ENCODE assay signal across 22 cellular contexts in the genomic region with DNA sequence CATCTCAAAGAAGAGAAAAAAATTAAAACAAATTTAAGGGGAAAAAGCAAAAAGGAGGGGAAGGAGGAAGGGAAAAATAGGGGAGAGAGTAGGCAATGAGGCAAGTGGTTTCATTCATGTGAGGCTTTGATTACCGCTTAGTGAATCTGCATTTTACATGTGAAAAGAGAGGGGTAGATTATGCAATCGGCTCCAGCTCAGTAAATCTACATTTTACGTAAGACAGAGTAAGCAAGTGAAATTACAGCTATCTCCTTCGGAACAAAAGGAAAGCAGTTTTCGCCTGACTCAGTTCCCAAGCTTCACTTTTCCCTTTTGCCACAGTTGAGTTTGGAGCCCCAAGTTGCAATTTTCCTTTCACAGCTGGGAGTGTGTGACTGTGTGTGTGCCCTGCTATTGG. TPM values are rescaled to one million over a fixed set of nuclear protein-coding genes. Genes with fewer than 3 reads are reported as not detected.
DNase-seq lines count a peak whose midpoint lies in the region; ATAC-seq, FAIRE-seq and TF ChIP-seq lines count a peak whose summit lies in the region.
"Had no signal": no experiment of that assay in that cellular context is flagged by ENCODE, and none has a peak within 500 bp of the region (broad histone marks: within the 10 kb centered on the region; RNA-seq: fewer than 3 reads in every experiment).

No MANE protein-coding gene starts in this region.

- H3K9me3 ChIP-seq in HAP-1 (no peaks in the 10 kb centered on the region), IMR-90 (ENCODE audit: control insufficient read depth, insufficient read depth, low read length) (no peaks in the 10 kb centered on the region), H1 (ENCODE audit: insufficient read depth in 2 of 2, low read depth in 1 of 2, low read length in 1 of 2) (no peaks in the 10 kb centered on the region), mesenchymal stem cell (ENCODE audit: control insufficient read depth, low read length) (no peaks in the 10 kb centered on the region), neuronal stem cell (replicated peaks in 1 of 2; ENCODE audit: control insufficient read depth in 2 of 2, insufficient read depth in 1 of 2, low read depth in 1 of 2, low read length in 2 of 2) (no peaks in the 10 kb centered on the region), esophagus squamous epithelium (no peaks in the 10 kb centered on the region)
- H3K9me3 ChIP-seq: BLaER1, SJSA1 had no signal

- peak overlapping the region; percentile 93 for H2BK12ac ChIP-seq in H1 (ENCODE audit: low read depth, low read length)
- no peak overlapping the region for H2BK12ac ChIP-seq in mesenchymal stem cell (ENCODE audit: low read length in 2 of 2)
- H2BK12ac ChIP-seq in neuronal stem cell (ENCODE audit: low read length) = no peak overlapping the region

- DNase-seq in HAP-1 (ENCODE audit: low spot score in 2 of 2) (peak; percentile 16 to 76), IMR-90 (no peak), H1 (ENCODE audit: low read depth in 1 of 2, low spot score in 2 of 2) (no peak), mesenchymal stem cell (no peak), neuronal stem cell (ENCODE audit: low spot score) (no peak), NCI-H2227 (lab: John Stamatoyannopoulos, UW; ENCODE audit: unreplicated experiment) (no peak), esophagus squamous epithelium (lab: John Stamatoyannopoulos, UW) (no peak)
- DNase-seq: CD4-positive, alpha-beta T cell; COR-L47; DND-41; GM23248; NCI-H1092 treated with DMSO at 0.1 percent for 48 hours; NCI-H1436 treated with DMSO at 0.1 percent for 48 hours; NCI-H1930; NCI-H226; NCI-H524; NCI-H82 had no signal

- H3K4me3 ChIP-seq in HAP-1 = no peak overlapping the region
- H3K4me3 ChIP-seq in IMR-90 (ENCODE audit: insufficient read depth, low read depth, low read length) = no peak overlapping the region
- no peak overlapping the region; a peak in 1 of 8 replicates for H3K4me3 ChIP-seq in H1 (ENCODE audit: extremely low read depth in 1 of 4, insufficient read depth in 2 of 4, low read depth in 3 of 4, low read length in 4 of 4)
- H3K4me3 ChIP-seq in mesenchymal stem cell (ENCODE audit: insufficient read depth in 1 of 2, low read depth in 1 of 2, low read length in 2 of 2) = no peak overlapping the region
- H3K4me3 ChIP-seq in neuronal stem cell (ENCODE audit: low read length in 2 of 2) = no peak overlapping the region
- H3K4me3 ChIP-seq in esophagus squamous epithelium = no peak overlapping the region
- H3K4me3 ChIP-seq: BLaER1, GM12878, GM23248, SJSA1 had no signal

- H4K91ac ChIP-seq in IMR-90 (ENCODE audit: insufficient read depth, low read depth, low read length) (no peak overlapping the region), H1 (replicated peaks; ENCODE audit: insufficient read length, low read length) (peak overlapping the region; percentile 91), mesenchymal stem cell (ENCODE audit: low read length) (no peak overlapping the region), neuronal stem cell (ENCODE audit: low read depth, low read length, poor library complexity) (no peak overlapping the region)

- in situ Hi-C loops in HAP-1 (cut with MboI; ENCODE audit: low sequenced_read_pairs) (no loop called here), IMR-90 (cut with MboI; ENCODE audit: low sequenced_read_pairs) (no loop called here)

- H2AK5ac ChIP-seq in IMR-90 (ENCODE audit: low read depth, low read length) (no peak overlapping the region), H1 (ENCODE audit: low read depth, low read length) (0 out of 2 replicates have a peak overlapping the region, but pooled peaks have one; percentile 11), mesenchymal stem cell (ENCODE audit: low read length, severe bottlenecking) (no peak overlapping the region), neuronal stem cell (ENCODE audit: low read depth, low read length) (no peak overlapping the region)

- H4K5ac ChIP-seq in IMR-90 (ENCODE audit: low read depth, low read length) = no peak overlapping the region
- peak overlapping the region; percentile 86 for H4K5ac ChIP-seq in H1 (ENCODE audit: insufficient read length, low read depth, low read length)

- TF ChIP-seq POLR2A in IMR-90 (IDR thresholded peaks at IDR 0.05; ENCODE audit: low read depth, low read length) = no peak
- no peak for TF ChIP-seq POLR2A in H1 (IDR thresholded peaks at IDR 0.05; ENCODE audit: control extremely low read depth in 1 of 2, low read depth in 2 of 2, low read length in 2 of 2)
- no peak for TF ChIP-seq POLR2A in esophagus squamous epithelium (IDR thresholded peaks at IDR 0.05)

- H3K18ac ChIP-seq in IMR-90 (ENCODE audit: low read depth, low read length) (no peak overlapping the region), H1 (ENCODE audit: extremely low read depth, low read length) (peak overlapping the region; percentile 10; the same call in 1 of the 2 replicates), mesenchymal stem cell (ENCODE audit: low read depth in 1 of 2, low read length in 2 of 2) (no peak overlapping the region), neuronal stem cell (ENCODE audit: low read length) (no peak overlapping the region)

- H3K36me3 ChIP-seq in HAP-1 (replicated peaks) = no peaks in the 10 kb centered on the region
- H3K36me3 ChIP-seq in IMR-90 (ENCODE audit: control insufficient read depth, insufficient read depth, low read length) = no peaks in the 10 kb centered on the region
- H3K36me3 ChIP-seq in H1 (ENCODE audit: control insufficient read depth in 2 of 4, insufficient read depth in 4 of 4, low read length in 3 of 4) = no peaks in the 10 kb centered on the region
- H3K36me3 ChIP-seq in mesenchymal stem cell (ENCODE audit: control insufficient read depth in 1 of 2, insufficient read depth in 2 of 2, low read depth in 1 of 2, low read length in 2 of 2) = no peaks in the 10 kb centered on the region
- no peaks in the 10 kb centered on the region for H3K36me3 ChIP-seq in neuronal stem cell (replicated peaks in 1 of 2; ENCODE audit: control insufficient read depth in 2 of 2, insufficient read depth in 2 of 2, low read length in 2 of 2)
- no peaks in the 10 kb centered on the region for H3K36me3 ChIP-seq in esophagus squamous epithelium
- H3K36me3 ChIP-seq: BLaER1, SJSA1 had no signal

- H4K8ac ChIP-seq in IMR-90 (ENCODE audit: low read depth in 2 of 2, low read length in 2 of 2) (no peak overlapping the region), H1 (ENCODE audit: extremely low read depth, insufficient read depth, low read length) (peak overlapping the region; percentile 83; the same call in 1 of the 2 replicates), mesenchymal stem cell (ENCODE audit: low read length) (peak overlapping the region; percentile 30), neuronal stem cell (ENCODE audit: low read depth, low read length) (no peak overlapping the region)

- POLR2A ChIA-PET in IMR-90 (lab: Charles Lee; ENCODE audit: unreplicated experiment) = no interaction called here
- POLR2A ChIA-PET in H1 (lab: Charles Lee; ENCODE audit: partially characterized antibody) = interaction anchor here (0.8 to 2.3 kb wide), 4 partner anchors 9 to 478 kb away, joined by 3 to 11 read pairs (median 4); no protein-coding TSS in a partner anchor

- H3K4me1 ChIP-seq in HAP-1 = peaks cover 8% of the 10 kb centered on the region
- H3K4me1 ChIP-seq in IMR-90 (ENCODE audit: control insufficient read depth, insufficient read depth, low read length) = no peaks in the 10 kb centered on the region
- H3K4me1 ChIP-seq in H1 (replicated peaks in 1 of 4; ENCODE audit: control insufficient read depth in 3 of 4, insufficient read depth in 4 of 4, low read length in 3 of 4) = peaks cover 0 to 6% (median 3%) of the 10 kb centered on the region in 4 experiments; a peak in 5 of 7 replicates
- no peaks in the 10 kb centered on the region for H3K4me1 ChIP-seq in mesenchymal stem cell (ENCODE audit: control insufficient read depth, insufficient read depth, low read depth, low read length)
- no peaks in the 10 kb centered on the region for H3K4me1 ChIP-seq in neuronal stem cell (ENCODE audit: control insufficient read depth in 2 of 2, insufficient read depth in 1 of 2, low read depth in 1 of 2, low read length in 2 of 2)
- H3K4me1 ChIP-seq in esophagus squamous epithelium = no peaks in the 10 kb centered on the region
- H3K4me1 ChIP-seq: BLaER1, SJSA1 had no signal

- H3K27me3 ChIP-seq in HAP-1 (ENCODE audit: low read depth) (no peaks in the 10 kb centered on the region), IMR-90 (ENCODE audit: control insufficient read depth, insufficient read depth, low read length) (no peaks in the 10 kb centered on the region), H1 (replicated peaks in 1 of 4; ENCODE audit: control insufficient read depth in 3 of 4, extremely low read depth in 1 of 4, insufficient read depth in 3 of 4, low read length in 3 of 4) (no peaks in the 10 kb centered on the region), mesenchymal stem cell (ENCODE audit: control insufficient read depth in 1 of 2, insufficient read depth in 1 of 2, low read length in 2 of 2) (no peaks in the 10 kb centered on the region), neuronal stem cell (ENCODE audit: control insufficient read depth in 3 of 3, insufficient read depth in 3 of 3, low read depth in 1 of 3, low read length in 3 of 3) (peaks cover 0 to 5% (median 0%) of the 10 kb centered on the region in 3 experiments), esophagus squamous epithelium (no peaks in the 10 kb centered on the region)
- H3K27me3 ChIP-seq: BLaER1, SJSA1 had no signal

- H3K79me1 ChIP-seq in IMR-90 (ENCODE audit: low read depth in 1 of 2, low read length in 2 of 2) (no peaks in the 10 kb centered on the region), H1 (ENCODE audit: low read depth, low read length) (no peaks in the 10 kb centered on the region), mesenchymal stem cell (replicated peaks; ENCODE audit: low read length, poor library complexity, severe bottlenecking) (no peaks in the 10 kb centered on the region), neuronal stem cell (ENCODE audit: low read depth, low read length) (no peaks in the 10 kb centered on the region)

- H2BK5ac ChIP-seq in IMR-90 (ENCODE audit: low read depth, low read length, poor library complexity, severe bottlenecking) = no peak overlapping the region
- H2BK5ac ChIP-seq in H1 (ENCODE audit: low read depth, low read length) = peak overlapping the region; percentile 35; the same call in 1 of the 2 replicates
- H2BK5ac ChIP-seq in mesenchymal stem cell (ENCODE audit: low read depth, low read length, poor library complexity, severe bottlenecking) = no peak overlapping the region
- H2BK5ac ChIP-seq in neuronal stem cell (ENCODE audit: low read length) = no peak overlapping the region

- CTCF ChIA-PET in IMR-90 (lab: Yijun Ruan, JAX) (no interaction called here), H1 (lab: Charles Lee; ENCODE audit: partially characterized antibody) (interaction anchor here (1.1 to 6.0 kb wide), 3 partner anchors 12 to 161 kb away, joined by 4 to 44 read pairs (median 4); no protein-coding TSS in a partner anchor)

- H2BK15ac ChIP-seq in IMR-90 (ENCODE audit: low read depth, low read length) = no peak overlapping the region
- peak overlapping the region; percentile 75; the same call in 1 of the 2 replicates for H2BK15ac ChIP-seq in H1 (ENCODE audit: low read length)
- no peak overlapping the region for H2BK15ac ChIP-seq in mesenchymal stem cell (ENCODE audit: low read depth, poor library complexity, severe bottlenecking)
- no peak overlapping the region for H2BK15ac ChIP-seq in neuronal stem cell (ENCODE audit: low read length)

- no peak overlapping the region for H2AK9ac ChIP-seq in IMR-90 (replicated peaks; ENCODE audit: low read depth, low read length, poor library complexity)

- no peaks in the 10 kb centered on the region for H3K23me2 ChIP-seq in H1 (ENCODE audit: low read depth, low read length)

- H3K27ac ChIP-seq in IMR-90 (ENCODE audit: insufficient read depth, low read length) (no peak overlapping the region), H1 (ENCODE audit: low read depth, low read length) (peak overlapping the region; percentile 16; the same call in 1 of the 2 replicates), mesenchymal stem cell (ENCODE audit: low read length, poor library complexity, severe bottlenecking) (no peak overlapping the region), neuronal stem cell (replicated peaks; ENCODE audit: low read length) (no peak overlapping the region), esophagus squamous epithelium (no peak overlapping the region)
- H3K27ac ChIP-seq: BLaER1, GM23248, SJSA1 had no signal

- H4K20me1 ChIP-seq in IMR-90 (ENCODE audit: insufficient read depth, low read length) (no peaks in the 10 kb centered on the region), H1 (replicated peaks in 1 of 2; ENCODE audit: control insufficient read depth in 1 of 2, insufficient read depth in 2 of 2, low read length in 2 of 2) (no peaks in the 10 kb centered on the region)
- H4K20me1 ChIP-seq: BLaER1 had no signal

- no peaks in the 10 kb centered on the region for H3K79me2 ChIP-seq in H1 (ENCODE audit: control insufficient read depth in 1 of 2, insufficient read depth in 2 of 2, low read length in 2 of 2)

- ATAC-seq in IMR-90 (ENCODE audit: low read depth) = no peak
- ATAC-seq: GM12878, Right ventricle myocardium inferior had no signal

- TF ChIP-seq RAD21 in IMR-90 (IDR thresholded peaks at IDR 0.05; ENCODE audit: low read length) (no peak), H1 (IDR thresholded peaks at IDR 0.05 in 1 of 2, conservative IDR thresholded peaks at IDR 0.05 in 1 of 2; ENCODE audit: low read depth in 2 of 2, low read length in 2 of 2) (no peak)

- no peaks in the 10 kb centered on the region for H3K9me1 ChIP-seq in IMR-90 (ENCODE audit: insufficient read depth, low read length)

- WGBS in IMR-90 (ENCODE audit: extremely low coverage in 2 of 2, insufficient read length in 1 of 2), 2 experiments = no CpG with 5 or more reads among the region's 5 CpGs
- 27% methylated on average over 5 of the region's 5 CpGs; no CpG with 5 or more reads in 1 of the 2 experiments for WGBS in H1 (ENCODE audit: extremely low coverage in 1 of 2, insufficient coverage in 1 of 2, insufficient read length in 1 of 2, insufficient replicate concordance in 2 of 2, low coverage in 1 of 2, low lambda C conversion rate in 2 of 2, missing lambda C conversion rate in 1 of 2), 2 experiments
- WGBS in mesenchymal stem cell = 76% methylated on average over 5 of the region's 5 CpGs
- no CpG with 5 or more reads among the region's 5 CpGs for WGBS in neuronal stem cell (ENCODE audit: extremely low coverage in 2 of 2, insufficient read length in 2 of 2, insufficient replicate concordance in 1 of 2), 2 donors
- 53 to 69% methylated on average over 5 of the region's 5 CpGs for WGBS in esophagus squamous epithelium, 2 donors

- H3K9ac ChIP-seq in IMR-90 (ENCODE audit: low read depth, low read length) = no peak overlapping the region
- no peak overlapping the region for H3K9ac ChIP-seq in H1 (replicated peaks in 1 of 4; ENCODE audit: extremely low read depth in 1 of 4, low read depth in 3 of 4, low read length in 3 of 4)
- H3K9ac ChIP-seq in mesenchymal stem cell (ENCODE audit: low read length) = no peak overlapping the region
- no peak overlapping the region for H3K9ac ChIP-seq in neuronal stem cell (ENCODE audit: low read depth, low read length, poor library complexity)
- H3K9ac ChIP-seq: BLaER1, GM23248 had no signal

- dilution Hi-C loops in IMR-90 (cut with HindIII; ENCODE audit: low sequenced_read_pairs, unreplicated experiment) = no loop called here

- no peak overlapping the region for H3K4me2 ChIP-seq in IMR-90 (ENCODE audit: low read depth, low read length)
- peak overlapping the region; percentile 39 to 41 for H3K4me2 ChIP-seq in H1 (ENCODE audit: insufficient read depth in 1 of 2, low read depth in 2 of 2, low read length in 2 of 2)
- no peak overlapping the region for H3K4me2 ChIP-seq in mesenchymal stem cell (ENCODE audit: low read length, poor library complexity, severe bottlenecking)
- no peak overlapping the region for H3K4me2 ChIP-seq in neuronal stem cell (ENCODE audit: insufficient read depth, low read length, poor library complexity, severe bottlenecking)
- H3K4me2 ChIP-seq: BLaER1 had no signal

- H3K23ac ChIP-seq in IMR-90 (ENCODE audit: low read depth, low read length) = no peak overlapping the region
- H3K23ac ChIP-seq in H1 (ENCODE audit: insufficient read length) = no peak overlapping the region
- no peak overlapping the region for H3K23ac ChIP-seq in mesenchymal stem cell (ENCODE audit: low read length in 2 of 2)
- H3K23ac ChIP-seq in neuronal stem cell (ENCODE audit: low read depth, low read length, poor library complexity) = no peak overlapping the region

- no peak overlapping the region for H3K14ac ChIP-seq in IMR-90 (replicated peaks; ENCODE audit: low read depth, low read length)
- no peak overlapping the region for H3K14ac ChIP-seq in H1 (ENCODE audit: insufficient read length)
- no peak overlapping the region for H3K14ac ChIP-seq in mesenchymal stem cell (ENCODE audit: low read length in 2 of 2)
- H3K14ac ChIP-seq in neuronal stem cell (ENCODE audit: low read length) = no peak overlapping the region

- H3K4ac ChIP-seq in IMR-90 (ENCODE audit: low read depth, low read length) = no peak overlapping the region
- peak overlapping the region; percentile 100 for H3K4ac ChIP-seq in H1 (replicated peaks; ENCODE audit: insufficient read length, low read depth, low read length)
- H3K4ac ChIP-seq in mesenchymal stem cell (ENCODE audit: low read depth in 1 of 2, low read length in 2 of 2) = no peak overlapping the region
- H3K4ac ChIP-seq in neuronal stem cell (ENCODE audit: low read length) = no peak overlapping the region

- peak; percentile 73 for FAIRE-seq in H1 (lab: Jason Lieb, UNC)
- FAIRE-seq: GM12878 had no signal

- no peak overlapping the region for H2BK20ac ChIP-seq in IMR-90 (ENCODE audit: low read depth, low read length)
- H2BK20ac ChIP-seq in H1 (ENCODE audit: low read length) = peak overlapping the region; percentile 82; the same call in 1 of the 2 replicates

- no peak for TF ChIP-seq EP300 in H1 (IDR thresholded peaks at IDR 0.05; ENCODE audit: borderline replicate concordance in 1 of 2, low read depth in 2 of 2, low read length in 2 of 2)

- no peak overlapping the region for H2AFZ ChIP-seq in IMR-90 (replicated peaks; ENCODE audit: low read length, poor library complexity)
- H2AFZ ChIP-seq in H1 (ENCODE audit: low read length) = no peak overlapping the region
- no peak overlapping the region for H2AFZ ChIP-seq in mesenchymal stem cell (ENCODE audit: low read depth, low read length)
- no peak overlapping the region for H2AFZ ChIP-seq in neuronal stem cell (ENCODE audit: low read length)
- H2AFZ ChIP-seq: GM23248 had no signal

- no TSS peak for BruUV-seq in IMR-90 (replicated peaks; lab: Mats Ljungman, UMichigan)

- H2BK120ac ChIP-seq in IMR-90 (ENCODE audit: low read depth, low read length) (no peak overlapping the region), H1 (replicated peaks; ENCODE audit: low read depth, low read length) (peak overlapping the region; percentile 92), mesenchymal stem cell (ENCODE audit: low read depth, low read length) (no peak overlapping the region), neuronal stem cell (ENCODE audit: low read depth, low read length) (no peak overlapping the region)

- intact Hi-C loops in IMR-90 (cut with micrococcal nuclease) (no loop called here), esophagus squamous epithelium (cut with DNase I) (no loop called here)

- H3K56ac ChIP-seq in IMR-90 (ENCODE audit: extremely low read depth, insufficient read depth, low read length) = no peak overlapping the region
- no peak overlapping the region for H3K56ac ChIP-seq in H1 (replicated peaks; ENCODE audit: insufficient read length, low read depth, low read length)

- TF ChIP-seq CTCF in IMR-90 (conservative IDR thresholded peaks at IDR 0.05; ENCODE audit: low read depth, low read length) (no peak), H1 (IDR thresholded peaks at IDR 0.05; ENCODE audit: control extremely low read depth in 1 of 3, insufficient read depth in 1 of 3, low read depth in 1 of 3, low read length in 3 of 3) (no peak), esophagus squamous epithelium (IDR thresholded peaks at IDR 0.05) (no peak)

RNA-seq across cellular contexts. Expression of gene OLFM2, which starts 16.0 kb away (rescaled TPM):
- total RNA-seq in IMR-90 (2012; rRNA removed) = 2.2 and 2.7 TPM in 2 replicates
- polyA plus RNA-seq in IMR-90 (2012; rRNA removed) = 5.1 and 6.2 TPM in 2 replicates
- 4.7 and 7.9 TPM in 2 replicates for polyA plus RNA-seq in IMR-90 (2012; cell fraction: cytosol; rRNA removed)
- polyA plus RNA-seq in IMR-90 (2012; cell fraction: nucleus; rRNA removed; ENCODE audit: low replicate concordance) = 1.7 and 2.0 TPM in 2 replicates
- 68.2 and 72.0 TPM in 2 replicates for total RNA-seq in H1 (2021; fragmentation: NEBNext Ultra II Directional; extraction: Animal tissue kit (Norgen Biotek cat#: 25700))
- 151 and 238 TPM in 2 replicates for polyA plus RNA-seq in H1 (2011; rRNA removed)
- polyA plus RNA-seq in H1 (2011; cell fraction: cytosol; rRNA removed) = 133 TPM
- 130 TPM for polyA plus RNA-seq in H1 (2011; cell fraction: nucleus; rRNA removed)
- polyA plus RNA-seq in H1 (2012, experiment 1 of 2) = 45.7 to 81.7 TPM (median 69.5 TPM) in 4 replicates
- polyA plus RNA-seq in H1 (2012, experiment 2 of 2) = 69.6 TPM
- polyA plus RNA-seq in H1 (2013, experiment 1 of 2) = 86.9 TPM
- 91.1 TPM for polyA plus RNA-seq in H1 (2013, experiment 2 of 2)
- 61.1 and 62.1 TPM in 2 replicates for polyA minus RNA-seq in H1 (2011; rRNA and poly(A)+ RNA removed)
- 74.7 TPM for polyA minus RNA-seq in H1 (2011; cell fraction: cytosol; rRNA and poly(A)+ RNA removed)
- polyA minus RNA-seq in H1 (2011; cell fraction: nucleus; rRNA and poly(A)+ RNA removed) = 48.8 TPM
- polyA plus RNA-seq in mesenchymal stem cell (2013, experiment 1 of 2) = 6.3 TPM
- 5.8 TPM for polyA plus RNA-seq in mesenchymal stem cell (2013, experiment 2 of 2)
- polyA plus RNA-seq in neuronal stem cell (2013, experiment 1 of 2) = 16.6 TPM
- polyA plus RNA-seq in neuronal stem cell (2013, experiment 2 of 2) = 17.4 TPM
- total RNA-seq in esophagus squamous epithelium = 10 to 100 TPM in 2 of 4 donors, 1 to 10 TPM in 2; 8.6 to 14.6 (median 9.8) TPM

RNA-seq across cellular contexts. Expression of gene COL5A3, which starts 58.0 kb away (rescaled TPM):
- total RNA-seq in IMR-90 (2012; rRNA removed) (0.54 and 0.56 TPM in 2 replicates), esophagus squamous epithelium (1 to 10 TPM; 3.7 to 7.4 (median 5.2) TPM)
- polyA plus RNA-seq in IMR-90 (2012; rRNA removed) (1.5 TPM in 2 replicates), H1 (2011; rRNA removed) (0.67 and 1.2 TPM in 2 replicates)
- 1.1 and 1.5 TPM in 2 replicates for polyA plus RNA-seq in IMR-90 (2012; cell fraction: cytosol; rRNA removed)
- 5.1 TPM in 2 replicates for polyA plus RNA-seq in IMR-90 (2012; cell fraction: nucleus; rRNA removed; ENCODE audit: low replicate concordance)
- total RNA-seq in H1 (2021; fragmentation: NEBNext Ultra II Directional; extraction: Animal tissue kit (Norgen Biotek cat#: 25700)) = 0.74 and 0.75 TPM in 2 replicates
- polyA plus RNA-seq in H1 (2011; cell fraction: cytosol; rRNA removed) = 0.78 TPM
- polyA plus RNA-seq in H1 (2011; cell fraction: nucleus; rRNA removed) = 2.2 TPM
- 0.76 to 1.1 TPM (median 0.93 TPM) in 4 replicates for polyA plus RNA-seq in H1 (2012, experiment 1 of 2)
- polyA plus RNA-seq in H1 (2012, experiment 2 of 2) = 0.80 TPM
- 0.61 TPM for polyA plus RNA-seq in H1 (2013, experiment 1 of 2)
- polyA plus RNA-seq in H1 (2013, experiment 2 of 2) = 0.57 TPM
- polyA minus RNA-seq in H1 (2011; rRNA and poly(A)+ RNA removed) = 0.29 and 0.44 TPM in 2 replicates
- 0.66 TPM for polyA minus RNA-seq in H1 (2011; cell fraction: cytosol; rRNA and poly(A)+ RNA removed)
- 0.40 TPM for polyA minus RNA-seq in H1 (2011; cell fraction: nucleus; rRNA and poly(A)+ RNA removed)
- polyA plus RNA-seq in mesenchymal stem cell (2013, experiment 1 of 2) = 4.7 TPM
- 4.2 TPM for polyA plus RNA-seq in mesenchymal stem cell (2013, experiment 2 of 2)
- polyA plus RNA-seq in neuronal stem cell (2013, experiment 1 of 2) = 0.03 TPM
- 0.06 TPM for polyA plus RNA-seq in neuronal stem cell (2013, experiment 2 of 2)
- total RNA-seq: M059J had no signal

Comparison
In these comparisons a context has a peak if more than half of its experiments do, and no peak if none do; other contexts are left out.
1. DNase-seq: peak in HAP-1 (2 of 2); none in IMR-90 (single experiment), H1 (0 of 2), mesenchymal stem cell (single experiment), neuronal stem cell (single experiment), NCI-H2227 (single experiment) and esophagus squamous epithelium (single experiment).
2. H3K4me2 ChIP-seq: peak in H1 (2 of 2); none in IMR-90 (single experiment), mesenchymal stem cell (single experiment) and neuronal stem cell (single experiment).
3. H4K8ac ChIP-seq: peak in H1 (single experiment) and mesenchymal stem cell (single experiment); none in IMR-90 (0 of 2) and neuronal stem cell (single experiment).